ENCODE assay signal across 1 cellular context in genomic region chr6:27388293-27389197, GRCh38.
TF ChIP-seq lines count a peak whose summit lies in the region.

Gene ZNF391, plus strand, starts transcription at chr6:27388759. Its CDS starts 11,612 bp downstream, at chr6:27400371.

TF ChIP-seq in HepG2, 621 proteins besides CTCF, POLR2A, EP300 and RAD21 (continued from another document and continues in another):
- TF ChIP-seq SP5 (CRISPR knock-in tag; IDR thresholded peaks at IDR 0.05; ENCODE audit: borderline replicate concordance, low read depth) (no peak), ZNF615 (CRISPR knock-in tag; IDR thresholded peaks at IDR 0.05; ENCODE audit: borderline replicate concordance) (peak; percentile 78; the same call in 1 of the 2 replicates), GLI4 (CRISPR knock-in tag; IDR thresholded peaks at IDR 0.05; ENCODE audit: borderline replicate concordance) (no peak), HOXA5 (CRISPR knock-in tag; IDR thresholded peaks at IDR 0.05) (peak; percentile 64; the same call in 1 of the 2 replicates), NBN (conservative IDR thresholded peaks at IDR 0.05) (no peak), ZBTB25 (CRISPR knock-in tag; IDR thresholded peaks at IDR 0.05) (peak; percentile 83; the same call in 1 of the 2 replicates), EED (CRISPR knock-in tag; IDR thresholded peaks at IDR 0.05) (peak; percentile 95), MZF1 (CRISPR knock-in tag; IDR thresholded peaks at IDR 0.05; ENCODE audit: borderline replicate concordance) (no peak), ZNF205 (CRISPR knock-in tag; IDR thresholded peaks at IDR 0.05) (peak; percentile 55; the same call in 1 of the 2 replicates), ZNF670 (CRISPR knock-in tag; IDR thresholded peaks at IDR 0.05; ENCODE audit: borderline replicate concordance) (no peak; the same call in 1 of the 2 replicates), HOXA9 (CRISPR knock-in tag; IDR thresholded peaks at IDR 0.05; ENCODE audit: borderline replicate concordance) (no peak), MTF1 (CRISPR knock-in tag; IDR thresholded peaks at IDR 0.05) (no peak), ARID4A (CRISPR knock-in tag; IDR thresholded peaks at IDR 0.05; ENCODE audit: borderline replicate concordance) (peak; percentile 86), ZNF343 (CRISPR knock-in tag; IDR thresholded peaks at IDR 0.05) (peak; percentile 96), KLF13 (CRISPR knock-in tag; IDR thresholded peaks at IDR 0.05) (no peak), ZNF770 (CRISPR knock-in tag; IDR thresholded peaks at IDR 0.05) (peak; percentile 55), MTA1 (CRISPR knock-in tag; IDR thresholded peaks at IDR 0.05; ENCODE audit: borderline replicate concordance) (peak; percentile 90), ZNF678 (CRISPR knock-in tag; IDR thresholded peaks at IDR 0.05) (peak; percentile 88; the same call in 1 of the 2 replicates), DNMT3B (CRISPR knock-in tag; conservative IDR thresholded peaks at IDR 0.05) (no peak; the same call in 1 of the 2 replicates), ZBTB42 (CRISPR knock-in tag; IDR thresholded peaks at IDR 0.05) (no peak), MTERF4 (CRISPR knock-in tag; IDR thresholded peaks at IDR 0.05) (0 out of 2 replicates have a peak, but pooled peaks have one; percentile 24), ZNF570 (CRISPR knock-in tag; IDR thresholded peaks at IDR 0.05; ENCODE audit: borderline replicate concordance) (no peak), ZNF33B (CRISPR knock-in tag; IDR thresholded peaks at IDR 0.05) (peak; percentile 65; the same call in 1 of the 2 replicates), KDM1A (CRISPR knock-in tag; IDR thresholded peaks at IDR 0.05) (peak; percentile 85; the same call in 1 of the 2 replicates), GPBP1L1 (CRISPR knock-in tag; IDR thresholded peaks at IDR 0.05) (no peak), CSRNP1 (CRISPR knock-in tag; IDR thresholded peaks at IDR 0.05) (peak; percentile 94), ZNF614 (CRISPR knock-in tag; IDR thresholded peaks at IDR 0.05; ENCODE audit: borderline replicate concordance) (peak; percentile 76; the same call in 1 of the 2 replicates), SNAPC2 (CRISPR knock-in tag; IDR thresholded peaks at IDR 0.05) (peak; percentile 94), RNF2 (conservative IDR thresholded peaks at IDR 0.05; ENCODE audit: low read depth) (peak; percentile 86), AKAP8 (CRISPR knock-in tag; IDR thresholded peaks at IDR 0.05) (no peak), ZBTB4 (CRISPR knock-in tag; IDR thresholded peaks at IDR 0.05; ENCODE audit: borderline replicate concordance) (peak; percentile 70; the same call in 1 of the 2 replicates), PHF21A (CRISPR knock-in tag; IDR thresholded peaks at IDR 0.05) (peak; percentile 83), PITX1 (CRISPR knock-in tag; IDR thresholded peaks at IDR 0.05) (peak; percentile 71), SMC3 (IDR thresholded peaks at IDR 0.05; ENCODE audit: low read length) (no peak), ZNF839 (CRISPR knock-in tag; IDR thresholded peaks at IDR 0.05; ENCODE audit: borderline replicate concordance) (no peak), ZZZ3 (CRISPR knock-in tag; IDR thresholded peaks at IDR 0.05; ENCODE audit: borderline replicate concordance) (peak; percentile 93), NPAS2 (CRISPR knock-in tag; IDR thresholded peaks at IDR 0.05; ENCODE audit: borderline replicate concordance) (no peak), FOXM1 (CRISPR knock-in tag; IDR thresholded peaks at IDR 0.05) (no peak), REXO4 (CRISPR knock-in tag; IDR thresholded peaks at IDR 0.05; ENCODE audit: borderline replicate concordance) (no peak), ZNF256 (CRISPR knock-in tag; conservative IDR thresholded peaks at IDR 0.05) (peak; percentile 86), EHMT2 (IDR thresholded peaks at IDR 0.05; ENCODE audit: borderline replicate concordance, low read depth, low read length) (peak; percentile 99), ZNF704 (CRISPR knock-in tag; IDR thresholded peaks at IDR 0.05; ENCODE audit: borderline replicate concordance) (peak; percentile 96), TCF7L2 (IDR thresholded peaks at IDR 0.05; ENCODE audit: low read depth, low read length) (no peak), TCF12 (IDR thresholded peaks at IDR 0.05) (no peak), TCF12 (CRISPR knock-in tag; IDR thresholded peaks at IDR 0.05) (0 out of 2 replicates have a peak, but pooled peaks have one; percentile 76), DDIT3 (CRISPR knock-in tag; IDR thresholded peaks at IDR 0.05) (no peak), ZNF264 (CRISPR knock-in tag; IDR thresholded peaks at IDR 0.05) (peak; percentile 87; the same call in 1 of the 2 replicates), ZFP82 (CRISPR knock-in tag; IDR thresholded peaks at IDR 0.05; ENCODE audit: borderline replicate concordance) (no peak), ZSCAN5A (CRISPR knock-in tag; IDR thresholded peaks at IDR 0.05; ENCODE audit: borderline replicate concordance) (peak; percentile 99), ZNF557 (CRISPR knock-in tag; IDR thresholded peaks at IDR 0.05) (no peak), ZMYM3 (CRISPR knock-in tag; IDR thresholded peaks at IDR 0.05) (peak; percentile 91)
